1 cellular context compared by ENCODE assay signal in genomic region chr17:76683921-76684745, GRCh38.
TF ChIP-seq lines count a peak whose summit lies in the region.

No MANE protein-coding gene starts in this region.

TF ChIP-seq in K562, 482 proteins besides CTCF, POLR2A, EP300 and RAD21:
- TF ChIP-seq NR2C1 (IDR thresholded peaks at IDR 0.05) (no peak), NR2C1 (tag; IDR thresholded peaks at IDR 0.05) (0 out of 2 replicates have a peak, but pooled peaks have one; percentile 0), GTF2E2 (tag; IDR thresholded peaks at IDR 0.05) (no peak), HCFC1 (IDR thresholded peaks at IDR 0.05; ENCODE audit: low read depth, low read length) (no peak)
